Comparison of ENCODE assay signal across 9 cellular contexts in genomic region chr6:105476978-105477377, GRCh38.
"Had no signal": no experiment of that assay in that cellular context is flagged by ENCODE, and none has a peak within 500 bp of the region (broad histone marks: within the 10 kb centered on the region; RNA-seq: fewer than 3 reads in every experiment).

No MANE protein-coding gene starts in this region.

- H3K9me3 ChIP-seq: HAP-1 had no signal

- ATAC-seq: HCT116, HepG2 had no signal

- DNase-seq: GM23248, GOT3, H7, KBM-7 had no signal

- H3K36me3 ChIP-seq: HAP-1 had no signal

- H3K9ac ChIP-seq: GM23248, KMS-11 had no signal

- H3K4me2 ChIP-seq: KMS-11 had no signal

- H3K4me3 ChIP-seq: GM23248, HAP-1 had no signal

- FAIRE-seq: HepG2 had no signal

- H2AFZ ChIP-seq: GM23248 had no signal

- H3K27ac ChIP-seq: GM23248, HL-60, KMS-11 had no signal
